ENCODE assay signal across 9 cellular contexts in the genomic region with DNA sequence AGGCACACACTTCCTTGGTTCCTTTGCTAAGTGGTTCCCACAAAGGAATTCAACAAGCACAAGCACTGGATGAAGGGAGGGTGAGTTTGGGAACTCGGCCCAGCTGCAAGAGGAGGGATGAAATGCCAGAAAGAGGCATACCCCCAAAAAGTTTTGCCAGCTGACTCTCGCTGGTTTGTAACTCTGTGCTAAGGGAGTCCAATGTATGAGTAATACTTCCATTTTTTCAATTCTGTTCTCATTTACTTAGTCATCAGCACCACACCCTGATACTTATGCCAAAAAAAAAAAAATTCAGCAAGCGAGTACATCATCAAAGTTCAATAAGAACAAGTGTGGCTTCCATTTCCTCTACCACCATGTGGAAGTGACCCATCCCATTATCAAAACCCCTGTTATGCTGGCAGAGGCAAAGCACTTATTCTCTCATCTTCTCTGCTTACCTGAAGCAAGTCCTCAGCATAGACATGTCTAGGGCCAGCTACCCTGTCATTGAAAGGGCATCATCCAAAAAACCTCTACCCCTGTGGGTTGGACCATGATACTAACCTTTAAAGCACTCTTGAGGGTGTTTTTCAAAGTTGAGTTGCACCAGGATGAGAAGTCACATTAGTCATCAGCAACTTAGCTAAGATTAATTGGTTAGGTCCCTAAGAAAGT. TPM values are rescaled to one million over a fixed set of nuclear protein-coding genes. Genes with fewer than 3 reads are reported as not detected.
DNase-seq lines count a peak whose midpoint lies in the region; ATAC-seq and TF ChIP-seq lines count a peak whose summit lies in the region.
"Had no signal": no experiment of that assay in that cellular context is flagged by ENCODE, and none has a peak within 500 bp of the region (broad histone marks: within the 10 kb centered on the region; RNA-seq: fewer than 3 reads in every experiment).

No MANE protein-coding gene starts in this region.

- H3K27ac ChIP-seq in right cardiac atrium (ENCODE audit: low read length), result peak overlapping the region; percentile 36
- H3K27ac ChIP-seq: HL-60 had no signal

- no peaks in the 10 kb centered on the region for H3K9me3 ChIP-seq in right cardiac atrium (ENCODE audit: control insufficient read depth, low read length)

- no peak overlapping the region for H3K4me3 ChIP-seq in right cardiac atrium (ENCODE audit: low read length)

- POLR2A ChIA-PET in HEK293T (lab: Yijun Ruan, JAX), result no interaction called here

- H3K4me3 Mint-ChIP-seq in HFFc6, result peak overlapping the region; percentile 73
- peak overlapping the region; percentile 53 for H3K4me3 Mint-ChIP-seq in activated naive CD4-positive, alpha-beta T cell treated with anti-CD3 and anti-CD28 coated beads, Interleukin-2, amount 50 U/mL, for 24 hours

- peak; percentile 86 to 90 for ATAC-seq in right cardiac atrium
- no peak for ATAC-seq in GM18517 (IDR thresholded peaks at IDR 0.05; ENCODE audit: unreplicated experiment)

- H3K4me1 ChIP-seq in right cardiac atrium (ENCODE audit: control insufficient read depth, insufficient read depth, low read length), result no peaks in the 10 kb centered on the region

- DNase-seq in A172 (ENCODE audit: low spot score) (peak; percentile 91), HFFc6 (peak; percentile 79), right cardiac atrium (peak; percentile 63 to 74 (median 71)), HuH-7.5 (ENCODE audit: low spot score) (no peak), DMS79 (lab: John Stamatoyannopoulos, UW) (no peak), HEK293T (ENCODE audit: extremely low spot score) (no peak)

- H3K27me3 Mint-ChIP-seq in HFFc6 (ENCODE audit: insufficient read depth), result peaks cover 3% of the 10 kb centered on the region; the same call in 1 of the 2 replicates
- peaks cover 2% of the 10 kb centered on the region for H3K27me3 Mint-ChIP-seq in activated naive CD4-positive, alpha-beta T cell treated with anti-CD3 and anti-CD28 coated beads, Interleukin-2, amount 50 U/mL, for 24 hours

- peak overlapping the region; percentile 96 for H3K27ac Mint-ChIP-seq in HFFc6
- peak overlapping the region; percentile 90 for H3K27ac Mint-ChIP-seq in activated naive CD4-positive, alpha-beta T cell treated with anti-CD3 and anti-CD28 coated beads, Interleukin-2, amount 50 U/mL, for 24 hours

- peaks cover 5% of the 10 kb centered on the region for H3K9me3 Mint-ChIP-seq in HFFc6
- no peaks in the 10 kb centered on the region for H3K9me3 Mint-ChIP-seq in activated naive CD4-positive, alpha-beta T cell treated with anti-CD3 and anti-CD28 coated beads, Interleukin-2, amount 50 U/mL, for 24 hours

- H3K36me3 Mint-ChIP-seq in HFFc6 (ENCODE audit: low read depth), result peaks cover 4% of the 10 kb centered on the region; the same call in 1 of the 2 replicates
- H3K36me3 Mint-ChIP-seq in activated naive CD4-positive, alpha-beta T cell treated with anti-CD3 and anti-CD28 coated beads, Interleukin-2, amount 50 U/mL, for 24 hours, result no peaks in the 10 kb centered on the region

- intact Hi-C loops in right cardiac atrium (cut with DNase I), result no loop called here

- H3K4me1 Mint-ChIP-seq in HFFc6 (ENCODE audit: low read depth), result peaks cover 70% of the 10 kb centered on the region
- peaks cover 41% of the 10 kb centered on the region for H3K4me1 Mint-ChIP-seq in activated naive CD4-positive, alpha-beta T cell treated with anti-CD3 and anti-CD28 coated beads, Interleukin-2, amount 50 U/mL, for 24 hours

- CTCF ChIA-PET in HEK293T (lab: Yijun Ruan, JAX), result interaction anchor here (0.5 kb wide), 1 partner anchor 32 kb away, joined by 3 read pairs; no protein-coding TSS in a partner anchor

- no peak for TF ChIP-seq CTCF in HFFc6 (IDR thresholded peaks at IDR 0.05)

- no peaks in the 10 kb centered on the region for H3K27me3 ChIP-seq in right cardiac atrium (ENCODE audit: control insufficient read depth, insufficient read depth)

- WGBS in right cardiac atrium, result 34% methylated on average over 3 of the region's 3 CpGs

TF ChIP-seq in HEK293T, 16 proteins besides CTCF, POLR2A, EP300 and RAD21:
- TF ChIP-seq CTBP1 (IDR thresholded peaks at IDR 0.05; ENCODE audit: borderline replicate concordance) (no peak), ARNT (IDR thresholded peaks at IDR 0.05) (no peak), L3MBTL2 (conservative IDR thresholded peaks at IDR 0.05) (no peak), NFRKB (IDR thresholded peaks at IDR 0.05) (no peak), SP1 (IDR thresholded peaks at IDR 0.05) (no peak), TARDBP (IDR thresholded peaks at IDR 0.05) (no peak), FOXA1 (IDR thresholded peaks at IDR 0.05) (no peak), ZNF384 (IDR thresholded peaks at IDR 0.05) (no peak), FOXK2 (IDR thresholded peaks at IDR 0.05) (no peak), FOXM1 (IDR thresholded peaks at IDR 0.05; ENCODE audit: borderline replicate concordance) (no peak)

RNA-seq across cellular contexts. Expression of a gene that starts 6.9 kb away (rescaled TPM):
- total RNA-seq in A172 (2014; rRNA removed; shearing (Covaris generic)), result 70.2 and 75.6 TPM in 2 replicates
- total RNA-seq in HFFc6 (2021; fragmentation: NEBNext Ultra II Directional; extraction: Animal tissue kit (Norgen Biotek cat#: 25700)), result 100 to 1,000 TPM in 1 of 6 experiments, 10 to 100 TPM in 5; 88.5 to 104 (median 95.0) TPM
- 10 to 100 TPM; 32.8 to 47.3 (median 36.3) TPM for total RNA-seq in right cardiac atrium
- polyA plus RNA-seq in right cardiac atrium, result 7.7 TPM

Comparison
In these comparisons a context has a peak if more than half of its experiments do, and no peak if none do; other contexts are left out.
1. DNase-seq: peak in A172 (single experiment), HFFc6 (single experiment) and right cardiac atrium (3 of 3); none in HuH-7.5 (single experiment), DMS79 (single experiment) and HEK293T (single experiment).